In the genomic region with DNA sequence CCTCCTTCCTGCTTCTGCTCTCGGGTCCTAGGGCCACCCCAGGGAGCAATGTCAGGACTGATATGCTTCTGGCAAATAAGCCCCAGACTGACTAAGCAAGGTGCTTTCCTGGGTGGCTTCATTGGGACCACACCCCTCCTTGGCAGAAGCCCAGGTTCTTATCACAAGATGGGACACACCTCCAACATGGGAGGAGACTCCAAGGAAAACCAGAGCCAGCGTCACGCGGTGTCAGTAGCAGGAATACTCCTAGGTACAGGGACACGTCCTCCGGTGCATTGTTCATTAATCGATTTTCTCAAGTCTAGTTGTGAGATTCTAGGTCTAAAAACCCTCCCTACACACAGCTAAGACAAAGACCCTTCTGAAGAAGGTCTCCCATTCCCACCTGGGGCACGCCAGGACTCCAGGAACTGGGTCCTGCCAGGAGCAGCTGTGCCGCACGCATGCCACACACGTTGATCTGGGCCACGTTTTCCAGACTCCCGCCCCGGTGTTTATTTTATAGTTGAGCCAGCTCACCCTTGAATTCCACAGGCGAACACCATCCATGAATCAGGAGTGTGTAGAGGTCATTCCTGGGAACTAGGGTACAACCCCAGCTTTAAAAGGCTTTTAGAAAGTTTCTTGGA, we compare ENCODE assay signal across 1 cellular context.
TF ChIP-seq lines count a peak whose summit lies in the region.

No MANE protein-coding gene starts in this region.

TF ChIP-seq in K562, 482 proteins besides CTCF, POLR2A, EP300 and RAD21 (continued from another document):
- TF ChIP-seq, protein P1, sequence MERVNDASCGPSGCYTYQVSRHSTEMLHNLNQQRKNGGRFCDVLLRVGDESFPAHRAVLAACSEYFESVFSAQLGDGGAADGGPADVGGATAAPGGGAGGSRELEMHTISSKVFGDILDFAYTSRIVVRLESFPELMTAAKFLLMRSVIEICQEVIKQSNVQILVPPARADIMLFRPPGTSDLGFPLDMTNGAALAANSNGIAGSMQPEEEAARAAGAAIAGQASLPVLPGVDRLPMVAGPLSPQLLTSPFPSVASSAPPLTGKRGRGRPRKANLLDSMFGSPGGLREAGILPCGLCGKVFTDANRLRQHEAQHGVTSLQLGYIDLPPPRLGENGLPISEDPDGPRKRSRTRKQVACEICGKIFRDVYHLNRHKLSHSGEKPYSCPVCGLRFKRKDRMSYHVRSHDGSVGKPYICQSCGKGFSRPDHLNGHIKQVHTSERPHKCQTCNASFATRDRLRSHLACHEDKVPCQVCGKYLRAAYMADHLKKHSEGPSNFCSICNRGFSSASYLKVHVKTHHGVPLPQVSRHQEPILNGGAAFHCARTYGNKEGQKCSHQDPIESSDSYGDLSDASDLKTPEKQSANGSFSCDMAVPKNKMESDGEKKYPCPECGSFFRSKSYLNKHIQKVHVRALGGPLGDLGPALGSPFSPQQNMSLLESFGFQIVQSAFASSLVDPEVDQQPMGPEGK (CRISPR knock-in tag; IDR thresholded peaks at IDR 0.05; ENCODE audit: borderline replicate concordance): no peak
- no peak for TF ChIP-seq ZNF274 (IDR thresholded peaks at IDR 0.05; ENCODE audit: borderline replicate concordance, low read depth, low read length)
- TF ChIP-seq CREB1 (IDR thresholded peaks at IDR 0.05): peak; percentile 33; the same call in 1 of the 2 replicates
- no peak for TF ChIP-seq CREB1 (CRISPR knock-in tag; IDR thresholded peaks at IDR 0.05)
- no peak for TF ChIP-seq ATF1 (CRISPR knock-in tag; IDR thresholded peaks at IDR 0.05)
- peak; percentile 61 for TF ChIP-seq ATF1 (tag; IDR thresholded peaks at IDR 0.05)
- no peak for TF ChIP-seq PYGO2 (tag; IDR thresholded peaks at IDR 0.05)
- TF ChIP-seq, protein P2, sequence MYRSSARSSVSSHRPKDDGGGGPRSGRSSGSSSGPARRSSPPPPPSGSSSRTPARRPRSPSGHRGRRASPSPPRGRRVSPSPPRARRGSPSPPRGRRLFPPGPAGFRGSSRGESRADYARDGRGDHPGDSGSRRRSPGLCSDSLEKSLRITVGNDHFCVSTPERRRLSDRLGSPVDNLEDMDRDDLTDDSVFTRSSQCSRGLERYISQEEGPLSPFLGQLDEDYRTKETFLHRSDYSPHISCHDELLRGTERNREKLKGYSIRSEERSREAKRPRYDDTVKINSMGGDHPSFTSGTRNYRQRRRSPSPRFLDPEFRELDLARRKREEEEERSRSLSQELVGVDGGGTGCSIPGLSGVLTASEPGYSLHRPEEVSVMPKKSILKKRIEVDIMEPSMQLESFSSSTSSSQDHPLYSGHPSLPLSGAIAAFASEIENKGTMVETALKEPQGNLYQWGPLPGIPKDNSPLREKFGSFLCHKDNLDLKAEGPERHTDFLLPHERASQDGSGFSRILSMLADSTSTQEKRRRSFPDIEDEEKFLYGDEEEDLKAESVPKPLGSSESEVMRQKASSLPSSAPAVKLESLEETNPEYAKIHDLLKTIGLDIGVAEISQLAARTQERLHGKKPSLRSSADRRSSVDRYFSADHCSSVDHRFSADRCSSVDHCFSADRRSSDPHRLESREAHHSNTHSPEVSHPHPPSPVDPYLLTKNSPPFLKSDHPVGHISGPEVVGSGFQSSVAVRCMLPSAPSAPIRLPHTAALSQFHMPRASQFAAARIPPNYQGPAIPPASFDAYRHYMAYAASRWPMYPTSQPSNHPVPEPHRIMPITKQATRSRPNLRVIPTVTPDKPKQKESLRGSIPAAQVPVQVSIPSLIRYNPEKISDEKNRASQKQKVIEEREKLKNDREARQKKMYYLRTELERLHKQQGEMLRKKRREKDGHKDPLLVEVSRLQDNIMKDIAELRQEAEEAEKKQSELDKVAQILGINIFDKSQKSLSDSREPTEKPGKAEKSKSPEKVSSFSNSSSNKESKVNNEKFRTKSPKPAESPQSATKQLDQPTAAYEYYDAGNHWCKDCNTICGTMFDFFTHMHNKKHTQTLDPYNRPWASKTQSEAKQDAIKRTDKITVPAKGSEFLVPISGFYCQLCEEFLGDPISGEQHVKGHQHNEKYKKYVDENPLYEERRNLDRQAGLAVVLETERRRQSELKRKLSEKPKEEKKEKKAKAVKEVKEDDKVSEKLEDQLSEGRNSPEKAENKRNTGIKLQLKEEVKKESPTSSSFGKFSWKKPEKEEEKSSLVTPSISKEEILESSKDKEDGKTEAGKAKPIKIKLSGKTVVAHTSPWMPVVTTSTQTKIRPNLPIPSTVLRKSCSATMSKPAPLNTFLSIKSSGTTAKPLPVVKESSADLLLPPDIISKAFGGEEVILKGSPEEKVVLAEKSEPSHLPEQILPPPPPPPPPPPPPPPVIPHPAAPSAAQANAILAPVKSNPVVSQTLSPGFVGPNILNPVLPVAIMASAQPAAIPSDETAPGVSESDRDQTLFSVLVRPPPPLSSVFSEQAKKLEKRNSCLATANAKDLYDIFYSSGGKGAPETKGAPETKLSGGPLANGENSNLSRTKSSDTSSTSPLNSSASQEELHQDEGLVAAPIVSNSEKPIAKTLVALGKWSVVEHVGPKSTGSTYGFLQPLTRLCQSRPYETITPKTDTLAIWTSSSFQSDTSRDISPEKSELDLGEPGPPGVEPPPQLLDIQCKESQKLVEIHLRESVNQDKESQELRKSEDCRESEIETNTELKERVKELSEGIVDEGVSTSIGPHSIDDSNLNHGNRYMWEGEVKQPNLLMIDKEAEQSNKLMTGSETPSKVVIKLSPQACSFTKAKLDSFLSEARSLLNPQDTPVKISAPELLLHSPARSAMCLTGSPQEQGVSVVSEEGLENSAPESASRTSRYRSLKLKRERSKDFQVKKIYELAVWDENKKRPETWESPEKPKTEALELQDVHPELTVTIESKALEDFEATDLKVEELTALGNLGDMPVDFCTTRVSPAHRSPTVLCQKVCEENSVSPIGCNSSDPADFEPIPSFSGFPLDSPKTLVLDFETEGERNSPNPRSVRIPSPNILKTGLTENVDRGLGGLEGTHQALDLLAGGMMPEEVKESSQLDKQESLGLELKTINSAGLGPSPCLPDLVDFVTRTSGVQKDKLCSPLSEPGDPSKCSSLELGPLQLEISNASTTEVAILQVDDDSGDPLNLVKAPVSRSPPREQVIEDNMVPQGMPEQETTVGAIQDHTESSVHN (IDR thresholded peaks at IDR 0.05; ENCODE audit: borderline replicate concordance in 1 of 2, low read depth in 1 of 2): no peak
- no peak for TF ChIP-seq NBN (IDR thresholded peaks at IDR 0.05; ENCODE audit: low read depth)
- TF ChIP-seq GTF2F1 (IDR thresholded peaks at IDR 0.05; ENCODE audit: low read depth, low read length): no peak
- TF ChIP-seq CREM (IDR thresholded peaks at IDR 0.05; ENCODE audit: low read depth): peak; percentile 68
- peak in 1 of 2 experiments; percentile 67; a peak in 1 of 4 replicates for TF ChIP-seq RCOR1 (IDR thresholded peaks at IDR 0.05; ENCODE audit: borderline replicate concordance in 1 of 2, low read depth in 2 of 2, low read length in 2 of 2)
- TF ChIP-seq KLF16 (IDR thresholded peaks at IDR 0.05): no peak
- TF ChIP-seq ZNF121 (CRISPR knock-in tag; conservative IDR thresholded peaks at IDR 0.05): no peak
- TF ChIP-seq, protein P3, sequence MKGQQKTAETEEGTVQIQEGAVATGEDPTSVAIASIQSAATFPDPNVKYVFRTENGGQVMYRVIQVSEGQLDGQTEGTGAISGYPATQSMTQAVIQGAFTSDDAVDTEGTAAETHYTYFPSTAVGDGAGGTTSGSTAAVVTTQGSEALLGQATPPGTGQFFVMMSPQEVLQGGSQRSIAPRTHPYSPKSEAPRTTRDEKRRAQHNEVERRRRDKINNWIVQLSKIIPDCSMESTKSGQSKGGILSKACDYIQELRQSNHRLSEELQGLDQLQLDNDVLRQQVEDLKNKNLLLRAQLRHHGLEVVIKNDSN (CRISPR knock-in tag; IDR thresholded peaks at IDR 0.05): 0 out of 2 replicates have a peak, but pooled peaks have one; percentile 15
- no peak for TF ChIP-seq GATA2 (CRISPR knock-in tag; IDR thresholded peaks at IDR 0.05)
- TF ChIP-seq NFE2 (IDR thresholded peaks at IDR 0.05; ENCODE audit: low read depth): peak; percentile 53; the same call in 1 of the 2 replicates
TF ChIP-seq in K562: peak in this region for 30.
